Comparison of ENCODE assay signal across 13 cellular contexts in the genomic region with DNA sequence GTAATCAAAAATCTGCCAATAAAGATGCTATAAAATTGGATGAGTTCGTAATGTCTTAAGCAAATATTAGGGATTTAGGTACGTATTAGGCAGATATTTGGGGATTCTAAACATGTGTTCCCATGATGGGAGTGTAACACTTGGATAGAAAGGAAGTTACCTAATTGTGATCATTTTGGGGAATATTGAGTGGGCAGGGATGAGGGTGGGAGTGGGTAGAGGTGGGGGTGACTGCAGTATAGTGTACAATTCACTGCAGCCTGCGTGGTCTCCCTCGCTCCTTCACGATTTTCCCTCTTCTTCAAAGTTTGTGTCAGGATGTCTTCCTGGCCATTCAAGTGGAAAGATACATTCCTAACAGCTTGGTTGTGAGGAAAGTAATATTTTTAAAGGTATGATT. TPM values are rescaled to one million over a fixed set of nuclear protein-coding genes. Genes with fewer than 3 reads are reported as not detected.
DNase-seq lines count a peak whose midpoint lies in the region; ATAC-seq, FAIRE-seq and TF ChIP-seq lines count a peak whose summit lies in the region.
"Had no signal": no experiment of that assay in that cellular context is flagged by ENCODE, and none has a peak within 500 bp of the region (broad histone marks: within the 10 kb centered on the region; RNA-seq: fewer than 3 reads in every experiment).

No MANE protein-coding gene starts in this region.

- H3K4me1 Mint-ChIP-seq in endothelial cell (ENCODE audit: unreplicated experiment) (peaks cover 7% of the 10 kb centered on the region), nephron progenitor cell (peaks cover 28% of the 10 kb centered on the region)

- TF ChIP-seq EP300 in HepG2 (IDR thresholded peaks at IDR 0.05; ENCODE audit: low read depth in 2 of 2, low read length in 2 of 2) (no peak), HepG2 (CRISPR knock-in tag; IDR thresholded peaks at IDR 0.05; ENCODE audit: borderline replicate concordance) (no peak)

- no peak overlapping the region for H2AFZ ChIP-seq in HepG2 (ENCODE audit: low read length)

- no peak for DNase-seq in heart right ventricle
- DNase-seq in left ventricle myocardium superior: no peak
- no peak for DNase-seq in endothelial cell (ENCODE audit: low spot score)
- DNase-seq in nephron progenitor cell: no peak
- no peak for DNase-seq in upper lobe of right lung
- DNase-seq in HepG2 (ENCODE audit: low spot score): no peak
- no peak for DNase-seq in NCI-H1092 (lab: John Stamatoyannopoulos, UW)
- DNase-seq: ACHN; stimulated activated naive CD4-positive, alpha-beta T cell had no signal

- TF ChIP-seq CTCF in heart right ventricle (IDR thresholded peaks at IDR 0.05) (no peak), endothelial cell (IDR thresholded peaks at IDR 0.05; ENCODE audit: unreplicated experiment) (no peak), nephron progenitor cell (IDR thresholded peaks at IDR 0.05) (no peak), upper lobe of right lung (IDR thresholded peaks at IDR 0.05) (no peak), HepG2 (CRISPR knock-in tag; IDR thresholded peaks at IDR 0.05) (no peak)

- H3K4me3 Mint-ChIP-seq in endothelial cell (ENCODE audit: unreplicated experiment) (peak overlapping the region; percentile 88), nephron progenitor cell (peak overlapping the region; percentile 96)
- H3K4me3 Mint-ChIP-seq: activated naive CD4-positive, alpha-beta T cell treated with anti-CD3 and anti-CD28 coated beads, Interleukin-2, amount 50 U/mL, for 24 hours had no signal

- no peaks in the 10 kb centered on the region for H3K36me3 Mint-ChIP-seq in endothelial cell (ENCODE audit: low read depth, unreplicated experiment)
- no peaks in the 10 kb centered on the region for H3K36me3 Mint-ChIP-seq in nephron progenitor cell (ENCODE audit: low read depth)
- H3K36me3 Mint-ChIP-seq: activated naive CD4-positive, alpha-beta T cell treated with anti-CD3 and anti-CD28 coated beads, Interleukin-2, amount 50 U/mL, for 24 hours had no signal

- FAIRE-seq in HepG2 (lab: Jason Lieb, UNC): no peak

- WGBS in heart right ventricle, 2 donors: 72 to 86% methylated on average over 5 of the region's 5 CpGs
- 17% methylated on average over 5 of the region's 5 CpGs for WGBS in HepG2 (ENCODE audit: low lambda C conversion rate)

- H3K4me2 ChIP-seq in HepG2 (ENCODE audit: low read depth, low read length): no peak overlapping the region

- H3K27me3 Mint-ChIP-seq in endothelial cell (ENCODE audit: unreplicated experiment) (peaks cover 12% of the 10 kb centered on the region), nephron progenitor cell (ENCODE audit: low read depth, poor library complexity) (peaks cover 30% of the 10 kb centered on the region)

- BruUV-seq in HepG2 (replicated peaks; lab: Mats Ljungman, UMichigan): no TSS peak

- no peaks in the 10 kb centered on the region for H3K79me2 ChIP-seq in HepG2 (ENCODE audit: insufficient read depth, low read length)

- intact Hi-C loops in heart right ventricle (cut with DNase I) (loop anchor here in 7 of 10 donors (5.0 to 10.0 kb wide), 9 partner anchors 74 to 889 kb away; a partner anchor contains a TSS), left ventricle myocardium superior (cut with micrococcal nuclease) (no loop called here), upper lobe of right lung (cut with DNase I) (no loop called here), HepG2 (cut with micrococcal nuclease; ENCODE audit: unreplicated experiment) (no loop called here)

- TF ChIP-seq POLR2A in HepG2 (IDR thresholded peaks at IDR 0.05; ENCODE audit: insufficient read depth in 1 of 2, low read depth in 2 of 2, low read length in 2 of 2): no peak

- peak overlapping the region in 9 of 10 donors; percentile 58 to 82 (median 70) for H3K4me3 ChIP-seq in heart right ventricle
- peak overlapping the region; percentile 60 for H3K4me3 ChIP-seq in upper lobe of right lung
- no peak overlapping the region for H3K4me3 ChIP-seq in HepG2 (replicated peaks in 1 of 3; ENCODE audit: insufficient read depth in 1 of 3, low read depth in 2 of 3, low read length in 3 of 3)
- H3K4me3 ChIP-seq: SK-N-MC had no signal

- no peak overlapping the region for H3K9ac ChIP-seq in HepG2 (ENCODE audit: insufficient read depth, low read depth, low read length)

- H3K4me1 ChIP-seq in heart right ventricle (peaks cover 0 to 27% (median 8%) of the 10 kb centered on the region in 9 donors), upper lobe of right lung (no peaks in the 10 kb centered on the region), HepG2 (ENCODE audit: insufficient read depth, low read length) (peaks cover 9% of the 10 kb centered on the region; the same call in 1 of the 2 replicates)

- no peak overlapping the region for H3K27ac Mint-ChIP-seq in endothelial cell (ENCODE audit: unreplicated experiment)
- no peak overlapping the region for H3K27ac Mint-ChIP-seq in nephron progenitor cell
- H3K27ac Mint-ChIP-seq: activated naive CD4-positive, alpha-beta T cell treated with anti-CD3 and anti-CD28 coated beads, Interleukin-2, amount 50 U/mL, for 24 hours had no signal

- ATAC-seq in heart right ventricle: no peak
- ATAC-seq in left ventricle myocardium superior: no peak
- no peak for ATAC-seq in upper lobe of right lung
- no peak for ATAC-seq in GM21381 (IDR thresholded peaks at IDR 0.05; ENCODE audit: unreplicated experiment)
- ATAC-seq in HepG2: no peak

- H3K36me3 ChIP-seq in heart right ventricle (no peaks in the 10 kb centered on the region), upper lobe of right lung (no peaks in the 10 kb centered on the region), HepG2 (replicated peaks in 1 of 2; ENCODE audit: control insufficient read depth in 1 of 2, insufficient read depth in 2 of 2, low read length in 2 of 2) (no peaks in the 10 kb centered on the region)

- peaks cover 0 to 42% (median 0%) of the 10 kb centered on the region in 7 donors for H3K27me3 ChIP-seq in heart right ventricle
- no peaks in the 10 kb centered on the region for H3K27me3 ChIP-seq in upper lobe of right lung
- H3K27me3 ChIP-seq in HepG2 (ENCODE audit: control insufficient read depth in 1 of 2, insufficient read depth in 2 of 2, low read length in 2 of 2): peaks cover 3 to 30% of the 10 kb centered on the region in 2 experiments; a peak in 3 of 5 replicates

- CTCF ChIA-PET in HepG2 (lab: Yijun Ruan, JAX; ENCODE audit: low intra/inter-chr PET ratio, low total read pairs): no interaction called here

- no peaks in the 10 kb centered on the region for H3K9me3 Mint-ChIP-seq in endothelial cell (ENCODE audit: unreplicated experiment)
- no peaks in the 10 kb centered on the region for H3K9me3 Mint-ChIP-seq in nephron progenitor cell
- H3K9me3 Mint-ChIP-seq: activated naive CD4-positive, alpha-beta T cell treated with anti-CD3 and anti-CD28 coated beads, Interleukin-2, amount 50 U/mL, for 24 hours had no signal

- H4K20me1 ChIP-seq in HepG2 (ENCODE audit: insufficient read depth, low read length): no peaks in the 10 kb centered on the region

- TF ChIP-seq RAD21 in HepG2 (CRISPR knock-in tag; IDR thresholded peaks at IDR 0.05): no peak

- H3K9me3 ChIP-seq in heart right ventricle (no peaks in the 10 kb centered on the region), upper lobe of right lung (no peaks in the 10 kb centered on the region), HepG2 (ENCODE audit: low read length) (no peaks in the 10 kb centered on the region)

- peak overlapping the region in 8 of 10 donors; percentile 14 to 90 (median 86) for H3K27ac ChIP-seq in heart right ventricle
- no peak overlapping the region for H3K27ac ChIP-seq in upper lobe of right lung
- H3K27ac ChIP-seq in HepG2 (ENCODE audit: extremely low read length, insufficient read depth, low read length): no peak overlapping the region
- H3K27ac ChIP-seq: epithelial cell of prostate, SK-N-MC had no signal

- POLR2A ChIA-PET in HepG2 (lab: Yijun Ruan, JAX): no interaction called here

- in situ Hi-C loops in HepG2 (cut with HindIII; ENCODE audit: extremely low pct_ligation_motif_present, low pct_unique_long_range_greater_than_20kb): loop anchor here (25.0 kb wide), 1 partner anchor 889 kb away; no protein-coding TSS in a partner anchor

TF ChIP-seq in HepG2, 621 proteins besides CTCF, POLR2A, EP300 and RAD21:
- no peak for TF ChIP-seq ZNF136 (CRISPR knock-in tag; IDR thresholded peaks at IDR 0.05; ENCODE audit: low read depth)
- no peak for TF ChIP-seq ZNF124 (CRISPR knock-in tag; IDR thresholded peaks at IDR 0.05)

RNA-seq across cellular contexts. Expression of a gene that starts 1.3 kb away (rescaled TPM):
- total RNA-seq in heart right ventricle (10 to 100 TPM; 25.2 to 48.1 (median 32.1) TPM), left ventricle myocardium superior (24.9 TPM), endothelial cell (ENCODE audit: unreplicated experiment) (10.7 TPM), upper lobe of right lung (30.0 TPM), HepG2 (2016; rRNA removed; fragmentation: Illumina TruSeq; extraction: Trizol) (not detected in 2 replicates)
- polyA plus RNA-seq in heart right ventricle (10 to 100 TPM in 1 of 2 donors, 1 to 10 TPM in 1; 3.8 to 10.8 TPM), HepG2 (2011; rRNA removed) (0.01 TPM in 1 of 2 replicates, not detected in the other)
- not detected in 2 replicates for total RNA-seq in HepG2 (2016; cell fraction: cytosol; rRNA removed; fragmentation: Illumina TruSeq; extraction: Trizol; ENCODE audit: low read depth)
- not detected in 2 replicates for total RNA-seq in HepG2 (2016; cell fraction: insoluble cytoplasmic fraction; rRNA removed; fragmentation: Illumina TruSeq; extraction: Trizol)
- total RNA-seq in HepG2 (2016; cell fraction: membrane; rRNA removed; fragmentation: Illumina TruSeq; extraction: Trizol): not detected in 2 replicates
- total RNA-seq in HepG2 (2016; cell fraction: nucleus; rRNA removed; fragmentation: Illumina TruSeq; extraction: Trizol): not detected in 2 replicates
- not detected in 2 replicates for polyA plus RNA-seq in HepG2 (2011; cell fraction: cytosol; rRNA removed)
- polyA plus RNA-seq in HepG2 (2011; cell fraction: nucleus; rRNA removed): not detected in 2 replicates
- polyA plus RNA-seq in HepG2 (2012): not detected in 2 replicates
- polyA plus RNA-seq in HepG2 (2016; cell fraction: cytosol; fragmentation: Illumina TruSeq; extraction: Trizol; ENCODE audit: low read depth): not detected in 2 replicates
- not detected in 2 replicates for polyA plus RNA-seq in HepG2 (2016; cell fraction: insoluble cytoplasmic fraction; fragmentation: Illumina TruSeq; extraction: Trizol; ENCODE audit: low read depth)
- not detected in 2 replicates for polyA plus RNA-seq in HepG2 (2016; cell fraction: membrane; fragmentation: Illumina TruSeq; extraction: Trizol; ENCODE audit: low read depth)
- not detected in 2 replicates for polyA plus RNA-seq in HepG2 (2016; cell fraction: nucleus; fragmentation: Illumina TruSeq; extraction: Trizol; ENCODE audit: insufficient read depth, low read depth)
- polyA minus RNA-seq in HepG2 (2011; rRNA and poly(A)+ RNA removed; ENCODE audit: low replicate concordance): not detected in 2 replicates
- polyA minus RNA-seq in HepG2 (2011; cell fraction: cytosol; rRNA and poly(A)+ RNA removed): not detected in 2 replicates
- polyA minus RNA-seq in HepG2 (2011; cell fraction: nucleus; rRNA and poly(A)+ RNA removed): not detected in 2 replicates

Comparison
In these comparisons a context has a peak if more than half of its experiments do, and no peak if none do; other contexts are left out.
1. intact Hi-C loops: an anchor here in heart right ventricle (5.0 to 10.0 kb wide); none called in left ventricle myocardium superior, upper lobe of right lung and HepG2.
2. H3K27ac ChIP-seq: peak in heart right ventricle (8 of 10); none in upper lobe of right lung (single experiment) and HepG2 (single experiment).
3. H3K4me3 ChIP-seq: peak in heart right ventricle (9 of 10) and upper lobe of right lung (single experiment); none in HepG2 (0 of 3).